28 cellular contexts compared by ENCODE assay signal in genomic region chr16:74160759-74161158, GRCh38.
"Had no signal": no experiment of that assay in that cellular context is flagged by ENCODE, and none has a peak within 500 bp of the region (broad histone marks: within the 10 kb centered on the region; RNA-seq: fewer than 3 reads in every experiment).

No MANE protein-coding gene starts in this region.

- H3K9me3 ChIP-seq: ovary, psoas muscle, testis, upper lobe of right lung, uterus had no signal

- H3K36me3 ChIP-seq: neural progenitor cell, ovary, spleen, suprapubic skin, tibial artery, transverse colon, upper lobe of right lung, uterus had no signal

- H3K4me1 ChIP-seq: neural progenitor cell, parathyroid adenoma, psoas muscle, spleen, suprapubic skin, testis, tibial artery, transverse colon, upper lobe of right lung, uterus had no signal

- H3K27ac ChIP-seq: neural progenitor cell, ovary, parathyroid adenoma, psoas muscle, skin epidermis, spleen, suprapubic skin, testis, tibial artery, transverse colon, upper lobe of right lung, uterus had no signal

- H3K9ac ChIP-seq: neural progenitor cell, parathyroid adenoma had no signal

- DNase-seq: natural killer cell; occipital lobe; ovary; posterior cingulate gyrus; psoas muscle; right cardiac atrium; spleen; stimulated activated CD4-positive, alpha-beta T cell treated with anti-CD3 and anti-CD28 coated beads, Interleukin-12 subunit alpha, Interleukin-12 subunit beta, amount 100 ng/mL, for 4 hours; stimulated activated CD4-positive, alpha-beta T cell treated with anti-CD3 and anti-CD28 coated beads, Interleukin-1b, Interleukin-23, amount 100 ng/mL, for 48 hours; stimulated activated CD4-positive, alpha-beta T cell treated with anti-CD3 and anti-CD28 coated beads, Interleukin-4, amount 100 ng/mL, for 1 hour; stimulated activated CD4-positive, alpha-beta T cell treated with anti-CD3 and anti-CD28 coated beads, Interleukin-4, amount 100 ng/mL, for 4 hours; stimulated activated CD8-positive, alpha-beta memory T cell treated with anti-CD3 and anti-CD28 coated beads, Interleukin-4, amount 100 ng/mL, for 48 hours; stimulated activated naive CD4-positive, alpha-beta T cell; stimulated activated naive CD8-positive, alpha-beta T cell treated with anti-CD3 and anti-CD28 coated beads, Interleukin-15, amount 100 ng/mL, for 72 hours; stimulated activated naive CD8-positive, alpha-beta T cell treated with anti-CD3 and anti-CD28 coated beads, Interleukin-15, Interleukin-2, amounts not matched to agents 100 U/mL and 50 U/mL, for 24 hours; substantia nigra; testis; tibial artery; transverse colon; upper lobe of right lung; uterus had no signal

- H3K4me3 ChIP-seq: neural progenitor cell, ovary, psoas muscle, skin epidermis, smooth muscle cell, spleen, suprapubic skin, testis, tibial artery, transverse colon, upper lobe of right lung, uterus had no signal

- ATAC-seq: natural killer cell; psoas muscle; right cardiac atrium; sciatic nerve; stimulated activated memory B cell treated with anti-CD40 and anti-IgM and Interleukin-4, amounts not matched to agents 10 μg/mL and 1 μg/mL and 100 μg/mL, for 72 hours; stimulated activated naive CD8-positive, alpha-beta T cell treated with anti-CD3 and anti-CD28 coated beads, Interleukin-15, amount 100 ng/mL, for 72 hours; stimulated activated naive CD8-positive, alpha-beta T cell treated with anti-CD3 and anti-CD28 coated beads, Interleukin-15, Interleukin-2, amounts not matched to agents 100 U/mL and 50 U/mL, for 24 hours; upper lobe of right lung had no signal

- H3K27me3 ChIP-seq: neural progenitor cell, ovary, spleen, suprapubic skin, testis, tibial artery, transverse colon, upper lobe of right lung, uterus had no signal

- H2AFZ ChIP-seq: neural progenitor cell, parathyroid adenoma had no signal

- H3K4me2 ChIP-seq: neural progenitor cell, smooth muscle cell had no signal

- H3K79me2 ChIP-seq: parathyroid adenoma had no signal
